In the genomic region with DNA sequence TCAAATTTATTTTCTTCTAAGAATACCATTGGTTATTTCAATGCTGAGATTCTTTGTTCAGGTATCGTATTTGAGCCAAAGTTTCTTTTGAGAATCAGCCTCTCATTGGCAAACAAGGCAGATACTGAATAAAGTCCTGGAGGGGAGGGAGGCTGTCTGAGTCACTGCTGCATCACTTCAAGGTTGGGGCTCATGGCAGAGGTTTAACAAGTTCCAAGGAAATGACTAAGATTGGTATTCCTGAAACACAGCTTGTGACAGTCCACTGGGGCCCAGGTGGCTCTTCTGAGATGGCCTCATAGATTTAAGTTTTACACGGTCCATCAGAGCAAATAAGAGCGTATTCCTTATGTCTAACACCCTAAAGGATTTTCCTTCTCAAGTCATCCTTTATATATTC, we compare ENCODE assay signal across 17 cellular contexts.
A peak's percentile ranks its signal among the peaks of the same experiment; 100 is the strongest.
DNase-seq lines count a peak whose midpoint lies in the region; ATAC-seq, FAIRE-seq and TF ChIP-seq lines count a peak whose summit lies in the region.
"Had no signal": no experiment of that assay in that cellular context is flagged by ENCODE, and none has a peak within 500 bp of the region (broad histone marks: within the 10 kb centered on the region; RNA-seq: fewer than 3 reads in every experiment).

No MANE protein-coding gene starts in this region.

- no peak for TF ChIP-seq POLR2A in H54 (IDR thresholded peaks at IDR 0.05; ENCODE audit: low read depth, low read length)

- H3K27ac ChIP-seq in SK-N-SH (ENCODE audit: low read depth in 2 of 2, low read length in 1 of 2), result peak overlapping the region; percentile 50 to 52; a peak in 3 of 4 replicates
- H3K27ac ChIP-seq in smooth muscle cell (ENCODE audit: low read depth), result peak overlapping the region; percentile 30
- H3K27ac ChIP-seq: esophagus squamous epithelium, SK-N-MC, skin epidermis, thyroid gland had no signal

- POLR2A ChIA-PET in SK-N-SH (lab: Yijun Ruan, JAX), result no interaction called here

- H3K27me3 ChIP-seq in SK-N-SH (ENCODE audit: insufficient read depth), result no peaks in the 10 kb centered on the region
- no peaks in the 10 kb centered on the region for H3K27me3 ChIP-seq in smooth muscle cell (ENCODE audit: low read depth)
- H3K27me3 ChIP-seq: esophagus squamous epithelium, thyroid gland had no signal

- no peak for ATAC-seq in HG03135 (IDR thresholded peaks at IDR 0.05; ENCODE audit: unreplicated experiment)
- ATAC-seq in GM21360 (IDR thresholded peaks at IDR 0.05; ENCODE audit: unreplicated experiment), result no peak
- ATAC-seq: activated T-helper 17 cell treated with anti-CD3 and anti-CD28 coated beads, Interleukin-2, amount 50 U/mL, for 72 hours had no signal

- peak; percentile 100 for FAIRE-seq in H54 (lab: Jason Lieb, UNC)

- H4K20me1 ChIP-seq in SK-N-SH (ENCODE audit: insufficient read depth) (no peaks in the 10 kb centered on the region), smooth muscle cell (ENCODE audit: low read depth) (no peaks in the 10 kb centered on the region)

- no peak for TF ChIP-seq CTCF in SK-N-SH (IDR thresholded peaks at IDR 0.05)
- TF ChIP-seq CTCF in fibroblast of pulmonary artery (IDR thresholded peaks at IDR 0.05; ENCODE audit: low read length, missing control alignments), result no peak
- TF ChIP-seq CTCF in smooth muscle cell (IDR thresholded peaks at IDR 0.05; ENCODE audit: borderline replicate concordance, insufficient read depth, poor library complexity, severe bottlenecking), result no peak

- H3K4me3 ChIP-seq in SK-N-SH (ENCODE audit: low read depth in 2 of 2, low read length in 1 of 2) (no peak overlapping the region; a peak in 1 of 4 replicates), fibroblast of pulmonary artery (replicated peaks; ENCODE audit: low read depth, low read length) (no peak overlapping the region), smooth muscle cell (no peak overlapping the region)
- H3K4me3 ChIP-seq: esophagus squamous epithelium, SK-N-MC, skin epidermis, thyroid gland had no signal

- H3K36me3 ChIP-seq in SK-N-SH (replicated peaks in 1 of 2; ENCODE audit: control insufficient read depth in 1 of 2, insufficient read depth in 2 of 2, low read length in 1 of 2) (no peaks in the 10 kb centered on the region), smooth muscle cell (ENCODE audit: low read depth) (no peaks in the 10 kb centered on the region)
- H3K36me3 ChIP-seq: esophagus squamous epithelium, thyroid gland had no signal

- peaks cover 9% of the 10 kb centered on the region for H3F3A ChIP-seq in SK-N-SH (replicated peaks; ENCODE audit: insufficient read depth)
- no peaks in the 10 kb centered on the region for H3F3A ChIP-seq in smooth muscle cell (ENCODE audit: low read depth)

- H3K9me3 ChIP-seq in SK-N-SH (no peaks in the 10 kb centered on the region), smooth muscle cell (replicated peaks; ENCODE audit: low read depth) (no peaks in the 10 kb centered on the region)
- H3K9me3 ChIP-seq: esophagus squamous epithelium, thyroid gland had no signal

- CTCF ChIA-PET in SK-N-SH (lab: Yijun Ruan, JAX), result no interaction called here

- H3K9ac ChIP-seq in SK-N-SH (no peak overlapping the region), smooth muscle cell (ENCODE audit: low read depth) (no peak overlapping the region)

- peak overlapping the region; percentile 23; the same call in 1 of the 2 replicates for H3K4me2 ChIP-seq in SK-N-SH
- no peak overlapping the region for H3K4me2 ChIP-seq in smooth muscle cell

- H2AFZ ChIP-seq in SK-N-SH (ENCODE audit: low read depth) (peak overlapping the region; percentile 45), smooth muscle cell (ENCODE audit: low read depth) (no peak overlapping the region)

- H3K9me2 ChIP-seq in SK-N-SH, result no peaks in the 10 kb centered on the region

- H3K4me1 ChIP-seq in SK-N-SH (ENCODE audit: control insufficient read depth in 1 of 2, insufficient read depth in 2 of 2, low read depth in 1 of 2, low read length in 1 of 2) (0 out of 4 replicates have a peak, but pooled peaks cover 0 to 6% of the 10 kb centered on the region in 2 experiments), smooth muscle cell (ENCODE audit: low read depth) (no peaks in the 10 kb centered on the region)
- H3K4me1 ChIP-seq: esophagus squamous epithelium, thyroid gland had no signal

- 38% methylated on average over 3 of the region's 3 CpGs for WGBS in SK-N-SH (ENCODE audit: low lambda C conversion rate)
- WGBS in smooth muscle cell (ENCODE audit: low lambda C conversion rate), result 69% methylated on average over 3 of the region's 3 CpGs

- TF ChIP-seq RAD21 in SK-N-SH (IDR thresholded peaks at IDR 0.05; ENCODE audit: low read length), result no peak

- peak in 1 of 2 experiments; percentile 73; a peak in 2 of 4 replicates for TF ChIP-seq EP300 in SK-N-SH (IDR thresholded peaks at IDR 0.05; ENCODE audit: borderline replicate concordance in 1 of 2, low read depth in 1 of 2, low read length in 1 of 2)

- DNase-seq in H54 (ENCODE audit: insufficient read length, low spot score) (peak; percentile 49), SK-N-SH (no peak), fibroblast of pulmonary artery (ENCODE audit: low read depth) (peak; percentile 68), smooth muscle cell (lab: John Stamatoyannopoulos, UW; ENCODE audit: unreplicated experiment) (no peak), NCI-H2227 (lab: John Stamatoyannopoulos, UW; ENCODE audit: unreplicated experiment) (no peak), NCI-H748 treated with DMSO at 0.1 percent for 48 hours (lab: John Stamatoyannopoulos, UW) (no peak)
- DNase-seq: activated CD4-positive, alpha-beta T cell treated with anti-CD3 and anti-CD28 coated beads for 4 hours; central memory CD4-positive, alpha-beta T cell; DMS53; esophagus squamous epithelium; NCI-H526; thyroid gland had no signal

- no peaks in the 10 kb centered on the region for H3K79me2 ChIP-seq in SK-N-SH (ENCODE audit: insufficient read depth)
- no peaks in the 10 kb centered on the region for H3K79me2 ChIP-seq in smooth muscle cell (ENCODE audit: low read depth)

TF ChIP-seq in SK-N-SH, 30 proteins besides CTCF, POLR2A, EP300 and RAD21 (continues in another document):
- TF ChIP-seq, protein P1, sequence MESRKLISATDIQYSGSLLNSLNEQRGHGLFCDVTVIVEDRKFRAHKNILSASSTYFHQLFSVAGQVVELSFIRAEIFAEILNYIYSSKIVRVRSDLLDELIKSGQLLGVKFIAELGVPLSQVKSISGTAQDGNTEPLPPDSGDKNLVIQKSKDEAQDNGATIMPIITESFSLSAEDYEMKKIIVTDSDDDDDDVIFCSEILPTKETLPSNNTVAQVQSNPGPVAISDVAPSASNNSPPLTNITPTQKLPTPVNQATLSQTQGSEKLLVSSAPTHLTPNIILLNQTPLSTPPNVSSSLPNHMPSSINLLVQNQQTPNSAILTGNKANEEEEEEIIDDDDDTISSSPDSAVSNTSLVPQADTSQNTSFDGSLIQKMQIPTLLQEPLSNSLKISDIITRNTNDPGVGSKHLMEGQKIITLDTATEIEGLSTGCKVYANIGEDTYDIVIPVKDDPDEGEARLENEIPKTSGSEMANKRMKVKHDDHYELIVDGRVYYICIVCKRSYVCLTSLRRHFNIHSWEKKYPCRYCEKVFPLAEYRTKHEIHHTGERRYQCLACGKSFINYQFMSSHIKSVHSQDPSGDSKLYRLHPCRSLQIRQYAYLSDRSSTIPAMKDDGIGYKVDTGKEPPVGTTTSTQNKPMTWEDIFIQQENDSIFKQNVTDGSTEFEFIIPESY (IDR thresholded peaks at IDR 0.05; ENCODE audit: borderline replicate concordance, low read depth), result no peak
- TF ChIP-seq, protein P2, sequence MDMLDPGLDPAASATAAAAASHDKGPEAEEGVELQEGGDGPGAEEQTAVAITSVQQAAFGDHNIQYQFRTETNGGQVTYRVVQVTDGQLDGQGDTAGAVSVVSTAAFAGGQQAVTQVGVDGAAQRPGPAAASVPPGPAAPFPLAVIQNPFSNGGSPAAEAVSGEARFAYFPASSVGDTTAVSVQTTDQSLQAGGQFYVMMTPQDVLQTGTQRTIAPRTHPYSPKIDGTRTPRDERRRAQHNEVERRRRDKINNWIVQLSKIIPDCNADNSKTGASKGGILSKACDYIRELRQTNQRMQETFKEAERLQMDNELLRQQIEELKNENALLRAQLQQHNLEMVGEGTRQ (IDR thresholded peaks at IDR 0.05; ENCODE audit: borderline replicate concordance, low read depth, low read length), result no peak
- no peak for TF ChIP-seq TAF1 (IDR thresholded peaks at IDR 0.05; ENCODE audit: borderline replicate concordance, low read depth, low read length)
- no peak for TF ChIP-seq ELF1 (IDR thresholded peaks at IDR 0.05)
- TF ChIP-seq FOXM1 (IDR thresholded peaks at IDR 0.05; ENCODE audit: low read depth), result no peak
- TF ChIP-seq, protein P3, sequence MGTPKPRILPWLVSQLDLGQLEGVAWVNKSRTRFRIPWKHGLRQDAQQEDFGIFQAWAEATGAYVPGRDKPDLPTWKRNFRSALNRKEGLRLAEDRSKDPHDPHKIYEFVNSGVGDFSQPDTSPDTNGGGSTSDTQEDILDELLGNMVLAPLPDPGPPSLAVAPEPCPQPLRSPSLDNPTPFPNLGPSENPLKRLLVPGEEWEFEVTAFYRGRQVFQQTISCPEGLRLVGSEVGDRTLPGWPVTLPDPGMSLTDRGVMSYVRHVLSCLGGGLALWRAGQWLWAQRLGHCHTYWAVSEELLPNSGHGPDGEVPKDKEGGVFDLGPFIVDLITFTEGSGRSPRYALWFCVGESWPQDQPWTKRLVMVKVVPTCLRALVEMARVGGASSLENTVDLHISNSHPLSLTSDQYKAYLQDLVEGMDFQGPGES (IDR thresholded peaks at IDR 0.05; ENCODE audit: low read depth, low read length), result no peak
- no peak for TF ChIP-seq RXRA (IDR thresholded peaks at IDR 0.05; ENCODE audit: borderline replicate concordance, low read depth)
- peak; percentile 86 for TF ChIP-seq TCF12 (IDR thresholded peaks at IDR 0.05)
- no peak for TF ChIP-seq YY1 (IDR thresholded peaks at IDR 0.05; ENCODE audit: low read depth)
- no peak for TF ChIP-seq MEF2A (IDR thresholded peaks at IDR 0.05; ENCODE audit: borderline replicate concordance, low read depth)
- no peak for TF ChIP-seq GABPA (IDR thresholded peaks at IDR 0.05; ENCODE audit: low read depth)
- TF ChIP-seq FOXJ3 (CRISPR knock-in tag; IDR thresholded peaks at IDR 0.05), result no peak
- TF ChIP-seq FOSL2 (IDR thresholded peaks at IDR 0.05; ENCODE audit: borderline replicate concordance, low read depth), result peak; percentile 94
- TF ChIP-seq SMC3 (IDR thresholded peaks at IDR 0.05; ENCODE audit: low read depth, low read length), result no peak
- TF ChIP-seq MXI1 (IDR thresholded peaks at IDR 0.05; ENCODE audit: low read depth, low read length), result no peak
- TF ChIP-seq, protein P4, sequence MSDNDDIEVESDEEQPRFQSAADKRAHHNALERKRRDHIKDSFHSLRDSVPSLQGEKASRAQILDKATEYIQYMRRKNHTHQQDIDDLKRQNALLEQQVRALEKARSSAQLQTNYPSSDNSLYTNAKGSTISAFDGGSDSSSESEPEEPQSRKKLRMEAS (IDR thresholded peaks at IDR 0.05; ENCODE audit: low read depth), result 0 out of 2 replicates have a peak, but pooled peaks have one; percentile 15

Comparison
In these comparisons a context has a peak if more than half of its experiments do, and no peak if none do; other contexts are left out.
1. DNase-seq: peak in H54 (single experiment) and fibroblast of pulmonary artery (single experiment); none in SK-N-SH (single experiment), smooth muscle cell (single experiment), NCI-H2227 (single experiment) and NCI-H748 treated with DMSO at 0.1 percent for 48 hours (single experiment).